12 cellular contexts compared by ENCODE assay signal in the genomic region with DNA sequence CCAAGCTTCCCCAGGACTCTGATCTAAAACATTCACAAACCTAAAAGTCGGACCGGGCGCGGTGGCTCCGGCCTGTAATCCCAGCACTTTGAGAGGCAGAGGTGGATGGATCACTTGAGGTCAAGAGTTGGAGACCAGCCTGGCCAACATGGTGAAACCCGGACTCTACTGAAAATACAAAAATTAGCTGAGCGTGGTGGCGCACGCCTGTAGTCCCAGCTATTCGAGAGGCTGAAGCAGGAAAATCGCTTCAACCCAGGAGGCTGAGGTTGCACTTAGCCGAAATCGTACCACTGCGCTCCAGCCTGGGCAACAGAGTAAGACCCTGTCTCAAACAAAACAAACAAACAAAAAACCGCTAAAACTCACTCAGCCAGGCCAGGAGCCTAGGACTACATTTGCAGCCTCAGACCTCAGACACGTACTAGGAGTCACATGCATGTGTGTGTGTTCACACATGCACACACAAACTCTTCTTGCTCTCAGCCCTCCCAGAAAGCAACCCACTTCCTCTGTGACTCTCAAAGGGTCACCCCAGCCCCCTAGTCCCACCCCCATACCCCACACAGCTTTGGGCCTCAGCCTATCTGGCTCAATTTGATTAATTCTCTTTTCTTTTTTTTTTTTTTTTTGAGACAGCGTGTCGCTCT. TPM values are rescaled to one million over a fixed set of nuclear protein-coding genes. Genes with fewer than 3 reads are reported as not detected.
DNase-seq lines count a peak whose midpoint lies in the region; ATAC-seq and TF ChIP-seq lines count a peak whose summit lies in the region.
"Had no signal": no experiment of that assay in that cellular context is flagged by ENCODE, and none has a peak within 500 bp of the region (broad histone marks: within the 10 kb centered on the region; RNA-seq: fewer than 3 reads in every experiment).

No MANE protein-coding gene starts in this region.

- peaks cover 17% of the 10 kb centered on the region for H3K79me2 ChIP-seq in hepatocyte

- H3K9me3 Mint-ChIP-seq in activated T-cell treated with anti-CD3 and anti-CD28 coated beads, Interleukin-2, amount 50 U/mL, for 4 hours = no peaks in the 10 kb centered on the region
- no peaks in the 10 kb centered on the region for H3K9me3 Mint-ChIP-seq in stimulated activated memory B cell treated with anti-CD40 and anti-IgM and Interleukin-4, amounts not matched to agents 10 μg/mL and 1 μg/mL and 100 μg/mL, for 72 hours

- DNase-seq in activated T-cell treated with anti-CD3 and anti-CD28 coated beads, Interleukin-2, amount 50 U/mL, for 4 hours = no peak
- DNase-seq in activated T-cell treated with anti-CD3 and anti-CD28 coated beads, Interleukin-2, amount 50 U/mL, for 48 hours = no peak
- DNase-seq in hepatocyte (ENCODE audit: low spot score) = no peak
- DNase-seq in activated effector memory CD4-positive, alpha-beta T cell treated with Interleukin-2 at 50 U/mL for 16 hours = no peak
- DNase-seq: foreskin melanocyte; stimulated activated CD4-positive, alpha-beta T cell treated with anti-CD3 and anti-CD28 coated beads, Interleukin-4, amount 100 ng/mL, for 1 hour; T-helper 9 cell had no signal

- no peaks in the 10 kb centered on the region for H3K9me2 ChIP-seq in hepatocyte (replicated peaks; ENCODE audit: insufficient read depth)

- H3K36me3 ChIP-seq in hepatocyte (replicated peaks; ENCODE audit: insufficient read depth, low read depth) = no peaks in the 10 kb centered on the region

- H3K27me3 Mint-ChIP-seq in activated T-cell treated with anti-CD3 and anti-CD28 coated beads, Interleukin-2, amount 50 U/mL, for 4 hours (ENCODE audit: low read depth) = peaks cover 55% of the 10 kb centered on the region
- H3K27me3 Mint-ChIP-seq in stimulated activated memory B cell treated with anti-CD40 and anti-IgM and Interleukin-4, amounts not matched to agents 10 μg/mL and 1 μg/mL and 100 μg/mL, for 72 hours = peaks cover 73% of the 10 kb centered on the region

- H4K20me1 ChIP-seq in hepatocyte (ENCODE audit: insufficient read depth, poor library complexity, severe bottlenecking) = peaks cover 8% of the 10 kb centered on the region

- H3K9me3 ChIP-seq in hepatocyte (ENCODE audit: low read depth) = no peaks in the 10 kb centered on the region

- H3K4me1 ChIP-seq in hepatocyte (ENCODE audit: insufficient read depth) = peaks cover 2% of the 10 kb centered on the region

- peak overlapping the region; percentile 52 for H3K4me3 Mint-ChIP-seq in activated T-cell treated with anti-CD3 and anti-CD28 coated beads, Interleukin-2, amount 50 U/mL, for 4 hours
- H3K4me3 Mint-ChIP-seq in stimulated activated memory B cell treated with anti-CD40 and anti-IgM and Interleukin-4, amounts not matched to agents 10 μg/mL and 1 μg/mL and 100 μg/mL, for 72 hours = peak overlapping the region; percentile 27

- WGBS in hepatocyte (ENCODE audit: low lambda C conversion rate, missing lambda C conversion rate) = 90% methylated on average over 18 of the region's 18 CpGs

- H3K4me3 ChIP-seq in hepatocyte = peak overlapping the region; percentile 49

- H3K27me3 ChIP-seq in hepatocyte = no peaks in the 10 kb centered on the region

- H2AFZ ChIP-seq in hepatocyte = peak overlapping the region; percentile 35

- H3K36me3 Mint-ChIP-seq in activated T-cell treated with anti-CD3 and anti-CD28 coated beads, Interleukin-2, amount 50 U/mL, for 4 hours (ENCODE audit: insufficient read depth) = no peaks in the 10 kb centered on the region
- H3K36me3 Mint-ChIP-seq in stimulated activated memory B cell treated with anti-CD40 and anti-IgM and Interleukin-4, amounts not matched to agents 10 μg/mL and 1 μg/mL and 100 μg/mL, for 72 hours = no peaks in the 10 kb centered on the region

- peaks cover 19% of the 10 kb centered on the region for H3K4me1 Mint-ChIP-seq in activated T-cell treated with anti-CD3 and anti-CD28 coated beads, Interleukin-2, amount 50 U/mL, for 4 hours (ENCODE audit: low read depth)
- H3K4me1 Mint-ChIP-seq in stimulated activated memory B cell treated with anti-CD40 and anti-IgM and Interleukin-4, amounts not matched to agents 10 μg/mL and 1 μg/mL and 100 μg/mL, for 72 hours = peaks cover 5% of the 10 kb centered on the region

- H3K27ac ChIP-seq in VCaP (peak overlapping the region; percentile 72; the same call in 1 of the 2 replicates), hepatocyte (no peak overlapping the region)

- peak overlapping the region; percentile 97 for H3K4me2 ChIP-seq in hepatocyte

- no peak for ATAC-seq in activated T-cell treated with anti-CD3 and anti-CD28 coated beads, Interleukin-2, amount 50 U/mL, for 4 hours
- no peak for ATAC-seq in stimulated activated memory B cell treated with anti-CD40 and anti-IgM and Interleukin-4, amounts not matched to agents 10 μg/mL and 1 μg/mL and 100 μg/mL, for 72 hours
- ATAC-seq in esophagus mucosa = no peak
- no peak for ATAC-seq in HG02852 (IDR thresholded peaks at IDR 0.05; ENCODE audit: unreplicated experiment)

- TF ChIP-seq CTCF in VCaP (conservative IDR thresholded peaks at IDR 0.05) = no peak
- no peak for TF ChIP-seq CTCF in hepatocyte (IDR thresholded peaks at IDR 0.05; ENCODE audit: poor library complexity)

- no peak overlapping the region for H3K27ac Mint-ChIP-seq in stimulated activated memory B cell treated with anti-CD40 and anti-IgM and Interleukin-4, amounts not matched to agents 10 μg/mL and 1 μg/mL and 100 μg/mL, for 72 hours

RNA-seq across cellular contexts. Expression of a gene that starts 0.7 kb away (rescaled TPM):
- total RNA-seq in activated T-cell treated with anti-CD3 and anti-CD28 coated beads, Interleukin-2, amount 50 U/mL, for 4 hours = under 1 TPM; 0.16 to 0.27 (median 0.18) TPM
- 17.2 and 25.2 TPM in 2 replicates for total RNA-seq in hepatocyte
- polyA plus RNA-seq in hepatocyte = 30.0 and 34.8 TPM in 2 replicates
- 149 TPM for total RNA-seq in esophagus mucosa

RNA-seq across cellular contexts. Expression of a gene that starts 30.7 kb away (rescaled TPM):
- under 1 TPM in 1 of 3 donors, not detected in 2; 0.29 TPM for total RNA-seq in activated T-cell treated with anti-CD3 and anti-CD28 coated beads, Interleukin-2, amount 50 U/mL, for 4 hours
- total RNA-seq in hepatocyte (0.36 and 1.6 TPM in 2 replicates), esophagus mucosa (34.6 TPM)
- 3.5 and 3.6 TPM in 2 replicates for polyA plus RNA-seq in hepatocyte
- total RNA-seq: LHCN-M2 had no signal

Comparison
In these comparisons a context has a peak if more than half of its experiments do, and no peak if none do; other contexts are left out.
1. RNA of a gene that starts 0.7 kb away (total RNA-seq): 149 TPM in esophagus mucosa (single experiment) and 17.2 to 25.2 TPM in hepatocyte; 0.16 to 0.27 TPM in activated T-cell treated with anti-CD3 and anti-CD28 coated beads, Interleukin-2, amount 50 U/mL, for 4 hours; every median in the first group is over 10 times any median in the second.
2. RNA of a gene that starts 30.7 kb away (total RNA-seq): 34.6 TPM in esophagus mucosa (single experiment); 0.36 to 1.6 TPM in hepatocyte and 0.29 TPM in activated T-cell treated with anti-CD3 and anti-CD28 coated beads, Interleukin-2, amount 50 U/mL, for 4 hours; every median in the first group is over 10 times any median in the second.